Comparison of ENCODE assay signal across 37 cellular contexts in the genomic region with DNA sequence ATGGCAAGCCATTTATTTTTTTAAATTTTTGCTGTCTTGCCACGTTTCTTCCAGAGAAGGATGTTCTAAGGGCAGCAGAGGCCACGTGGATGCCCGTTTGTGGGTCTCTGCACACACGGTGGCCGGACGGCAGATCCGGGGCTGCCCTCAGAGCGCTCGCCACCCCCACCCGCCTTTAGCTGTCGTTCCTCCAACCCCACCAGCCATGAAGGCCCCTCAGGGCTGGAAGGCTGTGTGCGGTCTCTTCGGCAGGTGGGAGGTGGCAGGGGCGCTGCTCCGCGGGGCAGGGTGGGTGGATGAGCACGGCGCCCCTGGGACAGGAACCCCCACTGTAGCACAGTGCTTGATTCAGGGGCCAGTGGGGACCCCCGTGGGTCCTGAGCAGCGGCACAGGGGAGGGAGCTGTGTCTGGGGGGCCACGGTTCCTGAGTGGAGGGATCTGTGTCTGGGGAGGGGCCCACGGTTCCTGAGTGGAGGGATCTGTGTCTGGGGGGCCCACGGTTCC.
"Had no signal": no experiment of that assay in that cellular context is flagged by ENCODE, and none has a peak within 500 bp of the region (broad histone marks: within the 10 kb centered on the region; RNA-seq: fewer than 3 reads in every experiment).

No MANE protein-coding gene starts in this region.

- H3K36me3 Mint-ChIP-seq: activated CD8-positive, alpha-beta memory T cell treated with anti-CD3 and anti-CD28 coated beads, Interleukin-2, amount 10 ng/mL, durations not matched to agents 7 days and 5 days; activated naive CD4-positive, alpha-beta T cell treated with anti-CD3 and anti-CD28 coated beads, Interleukin-2, amount 10 ng/mL, durations not matched to agents 7 days and 5 days; activated naive CD8-positive, alpha-beta T cell; T-cell had no signal

- H3K27me3 ChIP-seq: brain microvascular endothelial cell had no signal

- H3K4me3 Mint-ChIP-seq: activated CD4-positive, alpha-beta memory T cell treated with anti-CD3 and anti-CD28 coated beads, Interleukin-2, amount 10 ng/mL, durations not matched to agents 7 days and 5 days; activated CD8-positive, alpha-beta memory T cell treated with anti-CD3 and anti-CD28 coated beads, Interleukin-2, amount 10 ng/mL, durations not matched to agents 7 days and 5 days; activated naive CD4-positive, alpha-beta T cell treated with anti-CD3 and anti-CD28 coated beads, Interleukin-2, amount 10 ng/mL, durations not matched to agents 7 days and 5 days; activated naive CD8-positive, alpha-beta T cell; activated naive CD8-positive, alpha-beta T cell treated with anti-CD3 and anti-CD28 coated beads, Interleukin-2, amount 50 U/mL, for 24 hours; central memory CD8-positive, alpha-beta T cell; T-cell had no signal

- H3K27me3 Mint-ChIP-seq: activated CD4-positive, alpha-beta memory T cell treated with anti-CD3 and anti-CD28 coated beads, Interleukin-2, amount 10 ng/mL, durations not matched to agents 7 days and 5 days; activated CD8-positive, alpha-beta memory T cell treated with anti-CD3 and anti-CD28 coated beads, Interleukin-2, amount 10 ng/mL, durations not matched to agents 7 days and 5 days; activated naive CD4-positive, alpha-beta T cell treated with anti-CD3 and anti-CD28 coated beads, Interleukin-2, amount 10 ng/mL, durations not matched to agents 7 days and 5 days; activated naive CD8-positive, alpha-beta T cell; activated naive CD8-positive, alpha-beta T cell treated with anti-CD3 and anti-CD28 coated beads, Interleukin-2, amount 50 U/mL, for 24 hours; central memory CD8-positive, alpha-beta T cell; T-cell had no signal

- ATAC-seq: activated CD8-positive, alpha-beta memory T cell treated with anti-CD3 and anti-CD28 coated beads, Interleukin-2, amount 10 ng/mL, durations not matched to agents 7 days and 5 days; Right ventricle myocardium inferior; SK-N-SH treated with all-trans-retinoic acid at 6 μM for 48 hours; T-cell had no signal

- H3K4me1 Mint-ChIP-seq: activated CD8-positive, alpha-beta memory T cell treated with anti-CD3 and anti-CD28 coated beads, Interleukin-2, amount 10 ng/mL, durations not matched to agents 7 days and 5 days; activated naive CD4-positive, alpha-beta T cell treated with anti-CD3 and anti-CD28 coated beads, Interleukin-2, amount 10 ng/mL, durations not matched to agents 7 days and 5 days had no signal

- H3K36me3 ChIP-seq: brain microvascular endothelial cell, WERI-Rb-1 had no signal

- H3K9me3 Mint-ChIP-seq: activated CD4-positive, alpha-beta memory T cell treated with anti-CD3 and anti-CD28 coated beads, Interleukin-2, amount 10 ng/mL, durations not matched to agents 7 days and 5 days; activated naive CD4-positive, alpha-beta T cell treated with anti-CD3 and anti-CD28 coated beads, Interleukin-2, amount 10 ng/mL, durations not matched to agents 7 days and 5 days; activated naive CD8-positive, alpha-beta T cell treated with anti-CD3 and anti-CD28 coated beads, Interleukin-2, amount 50 U/mL, for 24 hours; central memory CD8-positive, alpha-beta T cell; T-cell had no signal

- FAIRE-seq: RCC 7860 had no signal

- H3K4me2 ChIP-seq: PC-9 had no signal

- H3K27ac Mint-ChIP-seq: activated CD4-positive, alpha-beta memory T cell treated with anti-CD3 and anti-CD28 coated beads, Interleukin-2, amount 10 ng/mL, durations not matched to agents 7 days and 5 days; activated CD8-positive, alpha-beta memory T cell treated with anti-CD3 and anti-CD28 coated beads, Interleukin-2, amount 10 ng/mL, durations not matched to agents 7 days and 5 days; activated naive CD4-positive, alpha-beta T cell treated with anti-CD3 and anti-CD28 coated beads, Interleukin-2, amount 10 ng/mL, durations not matched to agents 7 days and 5 days; activated naive CD8-positive, alpha-beta T cell; T-cell had no signal

- H3K4me3 ChIP-seq: PC-9 had no signal

- DNase-seq: activated CD4-positive, alpha-beta memory T cell treated with anti-CD3 and anti-CD28 coated beads, Interleukin-2, amount 10 ng/mL, durations not matched to agents 7 days and 5 days; activated CD4-positive, alpha-beta T cell treated with anti-CD3 and anti-CD28 coated beads for 1 hour; activated CD4-positive, alpha-beta T cell treated with anti-CD3 and anti-CD28 coated beads for 48 hours; activated CD4-positive, CD25-positive, alpha-beta regulatory T cell; activated CD8-positive, alpha-beta memory T cell treated with anti-CD3 and anti-CD28 coated beads for 24 hours; activated CD8-positive, alpha-beta memory T cell treated with anti-CD3 and anti-CD28 coated beads, Interleukin-2, amount 10 ng/mL, durations not matched to agents 7 days and 5 days; activated CD8-positive, alpha-beta memory T cell treated with anti-CD3 and anti-CD28 coated beads, Interleukin-2, amount 50 U/mL, for 48 hours; activated effector memory CD4-positive, alpha-beta T cell treated with Interleukin-2 at 50 U/mL for 16 hours; activated naive CD4-positive, alpha-beta T cell treated with anti-CD3 and anti-CD28 coated beads, Interleukin-2, amount 10 ng/mL, durations not matched to agents 7 days and 5 days; activated T-cell treated with anti-CD3 and anti-CD28 coated beads, Interleukin-2, amount 50 U/mL, for 48 hours; anterior cingulate cortex; MM.1S; MV-4-11; NCI-H1092; NCI-H1436 treated with DMSO at 0.1 percent for 48 hours; NCI-H1694 treated with DMSO at 0.1 percent for 48 hours; NCI-H2029 treated with DMSO at 0.1 percent for 48 hours; NCI-H2107; NCI-H2171; NCI-H510A; NCI-H526; NCI-H748 treated with DMSO at 0.1 percent for 48 hours; NK-92 treated with Interleukin-12 subunit alpha and Interleukin-12 subunit beta, amount 100 ng/mL, for 24 hours; PC-9; SIG-M5; T-cell; T-helper 2 cell; T1000; WERI-Rb-1 had no signal

- H3K27ac ChIP-seq: brain microvascular endothelial cell, PC-9, RWPE1 had no signal

- H2AFZ ChIP-seq: PC-9 had no signal
